22 cellular contexts compared by ENCODE assay signal in genomic region chr9:138103111-138103823, GRCh38.
DNase-seq lines count a peak whose midpoint lies in the region; ATAC-seq and TF ChIP-seq lines count a peak whose summit lies in the region.
"Had no signal": no experiment of that assay in that cellular context is flagged by ENCODE, and none has a peak within 500 bp of the region (broad histone marks: within the 10 kb centered on the region; RNA-seq: fewer than 3 reads in every experiment).

No MANE protein-coding gene starts in this region.

- H3K4me1 ChIP-seq in neural progenitor cell (peaks cover 22% of the 10 kb centered on the region), upper lobe of right lung (no peaks in the 10 kb centered on the region), esophagus squamous epithelium (no peaks in the 10 kb centered on the region)
- H3K4me1 ChIP-seq: body of pancreas had no signal

- no peaks in the 10 kb centered on the region for H4K20me1 ChIP-seq in neural progenitor cell (ENCODE audit: low read depth)

- no peak for TF ChIP-seq POLR2A in esophagus squamous epithelium (IDR thresholded peaks at IDR 0.05)

- no peak overlapping the region for H3K9ac ChIP-seq in neural progenitor cell

- H3K27ac ChIP-seq in neural progenitor cell: no peak overlapping the region
- H3K27ac ChIP-seq in upper lobe of right lung: no peak overlapping the region
- no peak overlapping the region for H3K27ac ChIP-seq in esophagus squamous epithelium
- H3K27ac ChIP-seq: body of pancreas, thoracic aorta had no signal

- DNase-seq in natural killer cell treated with Interleukin-12 subunit alpha and Interleukin-12 subunit beta and Interleukin-15 and Interleukin-18, amount 100 ng/mL, for 72 hours (ENCODE audit: low spot score): peak; percentile 63
- DNase-seq in natural killer cell: no peak
- peak; percentile 63 for DNase-seq in chondrocyte (ENCODE audit: low spot score)
- peak; percentile 65 for DNase-seq in neural progenitor cell (ENCODE audit: low spot score)
- peak; percentile 56 for DNase-seq in upper lobe of right lung
- DNase-seq in hippocampal formation (lab: John Stamatoyannopoulos, UW): no peak
- no peak for DNase-seq in activated naive CD4-positive, alpha-beta T cell treated with Interleukin-2 at 50 U/mL for 16 hours
- DNase-seq in esophagus squamous epithelium (lab: John Stamatoyannopoulos, UW): no peak
- DNase-seq: ACHN; activated B cell treated with CpG ODN at 0.5 μM for 24 hours; activated CD4-positive, alpha-beta T cell treated with anti-CD3 and anti-CD28 coated beads, Interleukin-2, amount 50 U/mL, for 4 hours; body of pancreas; effector memory CD4-positive, alpha-beta T cell; MG63; NCI-H446 treated with DMSO at 0.1 percent for 48 hours; OCI-M1; small intestine; T1000 had no signal

- no peaks in the 10 kb centered on the region for H3K79me2 ChIP-seq in neural progenitor cell (ENCODE audit: low read depth)

- H3K4me3 ChIP-seq in neural progenitor cell (no peak overlapping the region), upper lobe of right lung (no peak overlapping the region), esophagus squamous epithelium (no peak overlapping the region)
- H3K4me3 ChIP-seq: body of pancreas, K562, lung, MG63, thoracic aorta had no signal

- no peak overlapping the region for H3K27ac Mint-ChIP-seq in natural killer cell treated with Interleukin-12 subunit alpha and Interleukin-12 subunit beta and Interleukin-15 and Interleukin-18, amount 100 ng/mL, for 72 hours
- H3K27ac Mint-ChIP-seq in natural killer cell: no peak overlapping the region
- no peak overlapping the region for H3K27ac Mint-ChIP-seq in chondrocyte (ENCODE audit: unreplicated experiment)
- H3K27ac Mint-ChIP-seq in neural progenitor cell: peak overlapping the region; percentile 67
- H3K27ac Mint-ChIP-seq: activated B cell treated with CpG ODN at 0.5 μM for 24 hours had no signal

- no peaks in the 10 kb centered on the region for H3K36me3 ChIP-seq in neural progenitor cell
- H3K36me3 ChIP-seq in upper lobe of right lung: no peaks in the 10 kb centered on the region
- no peaks in the 10 kb centered on the region for H3K36me3 ChIP-seq in esophagus squamous epithelium
- H3K36me3 ChIP-seq: MG63, thoracic aorta had no signal

- H3K4me1 Mint-ChIP-seq in natural killer cell treated with Interleukin-12 subunit alpha and Interleukin-12 subunit beta and Interleukin-15 and Interleukin-18, amount 100 ng/mL, for 72 hours (ENCODE audit: low read depth in 2 of 2): no peaks in the 10 kb centered on the region
- no peaks in the 10 kb centered on the region for H3K4me1 Mint-ChIP-seq in natural killer cell
- H3K4me1 Mint-ChIP-seq in chondrocyte (ENCODE audit: low read depth): no peaks in the 10 kb centered on the region
- peaks cover 12% of the 10 kb centered on the region for H3K4me1 Mint-ChIP-seq in neural progenitor cell
- H3K4me1 Mint-ChIP-seq: activated B cell treated with CpG ODN at 0.5 μM for 24 hours had no signal

- H3K9me3 ChIP-seq in neural progenitor cell (ENCODE audit: low read depth): no peaks in the 10 kb centered on the region
- no peaks in the 10 kb centered on the region for H3K9me3 ChIP-seq in upper lobe of right lung
- no peaks in the 10 kb centered on the region for H3K9me3 ChIP-seq in esophagus squamous epithelium
- H3K9me3 ChIP-seq: body of pancreas, MG63, thoracic aorta had no signal

- no peak for TF ChIP-seq CTCF in natural killer cell (IDR thresholded peaks at IDR 0.05)
- TF ChIP-seq CTCF in chondrocyte (IDR thresholded peaks at IDR 0.05): no peak
- no peak for TF ChIP-seq CTCF in neural progenitor cell (IDR thresholded peaks at IDR 0.05)
- no peak for TF ChIP-seq CTCF in upper lobe of right lung (IDR thresholded peaks at IDR 0.05)
- no peak for TF ChIP-seq CTCF in esophagus squamous epithelium (IDR thresholded peaks at IDR 0.05)

- H3K4me3 Mint-ChIP-seq in natural killer cell treated with Interleukin-12 subunit alpha and Interleukin-12 subunit beta and Interleukin-15 and Interleukin-18, amount 100 ng/mL, for 72 hours: no peak overlapping the region
- no peak overlapping the region for H3K4me3 Mint-ChIP-seq in natural killer cell
- H3K4me3 Mint-ChIP-seq in chondrocyte (ENCODE audit: unreplicated experiment): no peak overlapping the region
- H3K4me3 Mint-ChIP-seq in neural progenitor cell: no peak overlapping the region
- H3K4me3 Mint-ChIP-seq: activated B cell treated with CpG ODN at 0.5 μM for 24 hours had no signal

- H2AFZ ChIP-seq in neural progenitor cell (replicated peaks): no peak overlapping the region

- H3K27me3 ChIP-seq in neural progenitor cell (no peaks in the 10 kb centered on the region), upper lobe of right lung (peaks cover 16% of the 10 kb centered on the region), esophagus squamous epithelium (peaks cover 0 to 49% (median 0%) of the 10 kb centered on the region in 4 donors)
- H3K27me3 ChIP-seq: body of pancreas, MG63 had no signal

- peaks cover 5 to 12% of the 10 kb centered on the region in 2 donors for H3K27me3 Mint-ChIP-seq in natural killer cell treated with Interleukin-12 subunit alpha and Interleukin-12 subunit beta and Interleukin-15 and Interleukin-18, amount 100 ng/mL, for 72 hours
- H3K27me3 Mint-ChIP-seq in natural killer cell (ENCODE audit: low read depth in 2 of 2) (peaks cover 0 to 3% of the 10 kb centered on the region in 2 donors), chondrocyte (ENCODE audit: low read depth) (peaks cover 1% of the 10 kb centered on the region), neural progenitor cell (ENCODE audit: insufficient read depth, low read depth) (peaks cover 7% of the 10 kb centered on the region)

- ATAC-seq in natural killer cell treated with Interleukin-12 subunit alpha and Interleukin-12 subunit beta and Interleukin-15 and Interleukin-18, amount 100 ng/mL, for 72 hours: no peak
- no peak for ATAC-seq in natural killer cell
- ATAC-seq in upper lobe of right lung: no peak
- ATAC-seq: body of pancreas, K562, Right ventricle myocardium inferior had no signal

- H3F3A ChIP-seq in neural progenitor cell (ENCODE audit: low read depth): no peaks in the 10 kb centered on the region

- WGBS in esophagus squamous epithelium, 2 donors: 64 to 73% methylated on average over 4 of the region's 6 CpGs

- peak overlapping the region; percentile 24 for H3K4me2 ChIP-seq in neural progenitor cell

- H3K36me3 Mint-ChIP-seq in natural killer cell treated with Interleukin-12 subunit alpha and Interleukin-12 subunit beta and Interleukin-15 and Interleukin-18, amount 100 ng/mL, for 72 hours: no peaks in the 10 kb centered on the region
- no peaks in the 10 kb centered on the region for H3K36me3 Mint-ChIP-seq in natural killer cell
- no peaks in the 10 kb centered on the region for H3K36me3 Mint-ChIP-seq in chondrocyte (ENCODE audit: low read depth)
- H3K36me3 Mint-ChIP-seq in neural progenitor cell: no peaks in the 10 kb centered on the region

- intact Hi-C loops in natural killer cell (cut with micrococcal nuclease) (no loop called here), upper lobe of right lung (cut with DNase I) (no loop called here), esophagus squamous epithelium (cut with DNase I) (no loop called here)

- no peaks in the 10 kb centered on the region for H3K9me3 Mint-ChIP-seq in natural killer cell treated with Interleukin-12 subunit alpha and Interleukin-12 subunit beta and Interleukin-15 and Interleukin-18, amount 100 ng/mL, for 72 hours
- H3K9me3 Mint-ChIP-seq in natural killer cell: no peaks in the 10 kb centered on the region
- no peaks in the 10 kb centered on the region for H3K9me3 Mint-ChIP-seq in chondrocyte (ENCODE audit: low read depth)
- no peaks in the 10 kb centered on the region for H3K9me3 Mint-ChIP-seq in neural progenitor cell
- H3K9me3 Mint-ChIP-seq: activated B cell treated with CpG ODN at 0.5 μM for 24 hours had no signal

Comparison
In these comparisons a context has a peak if more than half of its experiments do, and no peak if none do; other contexts are left out.
1. DNase-seq: peak in natural killer cell treated with Interleukin-12 subunit alpha and Interleukin-12 subunit beta and Interleukin-15 and Interleukin-18, amount 100 ng/mL, for 72 hours (single experiment), chondrocyte (single experiment), neural progenitor cell (single experiment) and upper lobe of right lung (single experiment); none in natural killer cell (single experiment), hippocampal formation (0 of 2), activated naive CD4-positive, alpha-beta T cell treated with Interleukin-2 at 50 U/mL for 16 hours (single experiment) and esophagus squamous epithelium (single experiment).